ENCODE assay signal across 9 cellular contexts in the genomic region with DNA sequence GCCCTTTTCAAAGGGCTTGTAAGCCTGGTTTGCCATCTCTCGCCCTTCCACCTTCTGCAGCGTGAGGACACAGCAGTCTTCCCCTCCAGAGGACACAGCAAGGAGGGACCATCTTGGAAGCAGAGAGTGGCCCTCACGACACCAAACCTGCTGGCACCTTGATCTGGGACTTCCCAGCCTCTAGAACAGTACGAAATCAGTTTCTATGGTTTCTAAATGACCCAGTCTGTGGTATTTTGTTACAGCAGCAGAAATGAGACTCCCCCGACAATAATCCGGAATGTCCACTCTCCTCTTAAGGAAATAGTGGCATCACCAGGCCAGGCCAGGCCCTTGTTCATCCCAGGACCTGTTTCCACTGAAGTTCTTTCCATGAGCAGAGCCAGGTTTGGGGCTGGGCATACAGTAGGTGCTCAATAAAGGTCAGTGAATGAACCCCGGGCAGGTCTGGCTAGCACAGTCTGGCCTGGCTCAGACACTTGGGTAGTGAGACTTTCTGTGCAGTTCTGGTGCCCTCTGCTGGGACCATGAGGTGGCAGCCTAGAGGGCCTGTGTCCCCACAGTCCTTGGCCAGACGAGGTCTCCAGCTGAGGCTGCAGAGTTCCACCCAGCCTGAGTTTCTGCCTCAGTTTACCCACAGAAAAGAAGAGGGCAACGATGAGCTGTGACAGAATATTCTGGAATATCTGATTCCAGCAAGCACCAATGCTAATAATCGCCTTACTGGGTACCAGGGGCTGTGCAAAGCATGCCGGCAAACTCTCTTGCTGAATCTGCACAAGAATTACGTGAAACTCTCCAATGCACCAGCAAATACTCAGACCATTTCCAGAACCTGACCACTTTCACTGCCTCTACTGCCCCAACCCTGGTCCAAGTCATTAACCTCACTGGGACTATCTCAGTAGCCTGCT. TPM values are rescaled to one million over a fixed set of nuclear protein-coding genes. Genes with fewer than 3 reads are reported as not detected.
A peak's percentile ranks its signal among the peaks of the same experiment; 100 is the strongest.
DNase-seq lines count a peak whose midpoint lies in the region; ATAC-seq and TF ChIP-seq lines count a peak whose summit lies in the region.
"Had no signal": no experiment of that assay in that cellular context is flagged by ENCODE, and none has a peak within 500 bp of the region (broad histone marks: within the 10 kb centered on the region; RNA-seq: fewer than 3 reads in every experiment).

No MANE protein-coding gene starts in this region.

- 0 out of 2 replicates have a peak overlapping the region, but pooled peaks have one; percentile 7 for H3K27ac ChIP-seq in 22Rv1

- no peaks in the 10 kb centered on the region for H3K9me3 Mint-ChIP-seq in natural killer cell
- H3K9me3 Mint-ChIP-seq: stimulated activated naive CD8-positive, alpha-beta T cell treated with anti-CD3 and anti-CD28 coated beads, Interleukin-15, Interleukin-2, amounts not matched to agents 100 ng/mL and 50 ng/mL, for 24 hours had no signal

- H3K4me3 Mint-ChIP-seq in natural killer cell, result no peak overlapping the region
- H3K4me3 Mint-ChIP-seq: stimulated activated naive CD8-positive, alpha-beta T cell treated with anti-CD3 and anti-CD28 coated beads, Interleukin-15, Interleukin-2, amounts not matched to agents 100 ng/mL and 50 ng/mL, for 24 hours had no signal

- TF ChIP-seq CTCF in 22Rv1 (IDR thresholded peaks at IDR 0.05), result peak; percentile 94
- peak; percentile 97 for TF ChIP-seq CTCF in GM13977 (IDR thresholded peaks at IDR 0.05; ENCODE audit: extremely low read depth, insufficient read depth, missing control alignments)
- TF ChIP-seq CTCF in natural killer cell (IDR thresholded peaks at IDR 0.05), result peak; percentile 86

- H3K36me3 Mint-ChIP-seq in natural killer cell, result no peaks in the 10 kb centered on the region

- no peak overlapping the region for H3K27ac Mint-ChIP-seq in natural killer cell
- H3K27ac Mint-ChIP-seq: stimulated activated naive CD8-positive, alpha-beta T cell treated with anti-CD3 and anti-CD28 coated beads, Interleukin-15, Interleukin-2, amounts not matched to agents 100 ng/mL and 50 ng/mL, for 24 hours had no signal

- intact Hi-C loops in natural killer cell (cut with micrococcal nuclease), result loop anchor here (1.0 to 5.0 kb wide), 3 partner anchors 70 to 159 kb away; no protein-coding TSS in a partner anchor

- peak; percentile 51 for ATAC-seq in HG03378 (IDR thresholded peaks at IDR 0.05; ENCODE audit: unreplicated experiment)
- ATAC-seq in esophagus mucosa, result peak; percentile 82
- ATAC-seq in natural killer cell, result peak; percentile 94 to 100 (median 97)

- peaks cover 16 to 18% of the 10 kb centered on the region in 2 donors for H3K4me1 Mint-ChIP-seq in natural killer cell

- in situ Hi-C loops in GM13977 (cut with MboI; ENCODE audit: low pct_unique_long_range_greater_than_20kb, low sequenced_read_pairs, unreplicated experiment), result loop anchor here (5.0 to 25.0 kb wide), 2 partner anchors 90 to 315 kb away; no protein-coding TSS in a partner anchor

- H3K27me3 Mint-ChIP-seq in natural killer cell (ENCODE audit: low read depth in 2 of 2), result no peaks in the 10 kb centered on the region
- H3K27me3 Mint-ChIP-seq: stimulated activated naive CD8-positive, alpha-beta T cell treated with anti-CD3 and anti-CD28 coated beads, Interleukin-15, Interleukin-2, amounts not matched to agents 100 ng/mL and 50 ng/mL, for 24 hours had no signal

- DNase-seq in GM13977 (ENCODE audit: low spot score) (peak; percentile 91), NOMO-1 treated with DMSO at 0.1 percent for 48 hours (lab: John Stamatoyannopoulos, UW; ENCODE audit: unreplicated experiment) (peak; percentile 63), natural killer cell (peak; percentile 67)
- peak; percentile 82 for DNase-seq in activated CD8-positive, alpha-beta memory T cell treated with anti-CD3 and anti-CD28 coated beads, Interleukin-2, amount 50 U/mL, for 48 hours
- DNase-seq in stimulated activated naive CD4-positive, alpha-beta T cell (lab: John Stamatoyannopoulos, UW), result peak; percentile 48 to 74 (median 59)

RNA-seq across cellular contexts. Expression of gene ABCB9, which starts 14.0 kb away (rescaled TPM):
- total RNA-seq in esophagus mucosa (4.9 TPM), natural killer cell (1 to 10 TPM; 2.4 to 4.0 (median 3.3) TPM)

RNA-seq across cellular contexts. Expression of gene OGFOD2, which starts 22.8 kb away (rescaled TPM):
- total RNA-seq in esophagus mucosa, result 14.7 TPM
- 10 to 100 TPM; 16.6 to 23.7 (median 20.7) TPM for total RNA-seq in natural killer cell

RNA-seq across cellular contexts. Expression of gene ARL6IP4, which starts 28.2 kb away (rescaled TPM):
- total RNA-seq in esophagus mucosa (134 TPM), natural killer cell (100 to 1,000 TPM in 2 of 3 donors, 10 to 100 TPM in 1; 97.2 to 136 (median 116) TPM)

RNA-seq across cellular contexts. Expression of gene VPS37B, which starts 56.3 kb away (rescaled TPM):
- total RNA-seq in esophagus mucosa (51.4 TPM), natural killer cell (100 to 1,000 TPM; 142 to 167 (median 165) TPM)

Comparison
In these comparisons a context has a peak if more than half of its experiments do, and no peak if none do; other contexts are left out.
1. Peak in every context shown above with its lines: DNase-seq, ATAC-seq and H3K27ac ChIP-seq.